ENCODE assay signal across 11 cellular contexts in genomic region chr6:166625356-166625755, GRCh38. TPM values are rescaled to one million over a fixed set of nuclear protein-coding genes. Genes with fewer than 3 reads are reported as not detected.
A peak's percentile ranks its signal among the peaks of the same experiment; 100 is the strongest.
DNase-seq lines count a peak whose midpoint lies in the region; ATAC-seq and TF ChIP-seq lines count a peak whose summit lies in the region.
"Had no signal": no experiment of that assay in that cellular context is flagged by ENCODE, and none has a peak within 500 bp of the region (broad histone marks: within the 10 kb centered on the region; RNA-seq: fewer than 3 reads in every experiment).

No MANE protein-coding gene starts in this region.

- TF ChIP-seq CTCF in WI38 (IDR thresholded peaks at IDR 0.05; ENCODE audit: low read depth, low read length): no peak
- no peak for TF ChIP-seq CTCF in foreskin fibroblast (IDR thresholded peaks at IDR 0.05; ENCODE audit: low read depth, low read length)
- no peak for TF ChIP-seq CTCF in Peyer's patch (IDR thresholded peaks at IDR 0.05)

- peak overlapping the region; percentile 93 for H3K4me3 ChIP-seq in WI38 (ENCODE audit: low read depth, low read length)
- peak overlapping the region; percentile 83 for H3K4me3 ChIP-seq in foreskin fibroblast (ENCODE audit: low read depth in 1 of 2, low read length in 2 of 2)
- H3K4me3 ChIP-seq in skeletal muscle cell (ENCODE audit: low read depth, low read length): peak overlapping the region; percentile 93
- peak overlapping the region in 1 of 4 donors; percentile 70 for H3K4me3 ChIP-seq in Peyer's patch

- H3K27ac ChIP-seq in Peyer's patch: peak overlapping the region in 2 of 4 donors; percentile 73 to 76
- H3K27ac ChIP-seq: 22Rv1 had no signal

- peaks cover 0 to 20% (median 4%) of the 10 kb centered on the region in 4 donors for H3K4me1 ChIP-seq in Peyer's patch

- no peak for TF ChIP-seq POLR2A in Peyer's patch (IDR thresholded peaks at IDR 0.05)

- peak; percentile 10 for DNase-seq in NCI-H2227 (lab: John Stamatoyannopoulos, UW; ENCODE audit: unreplicated experiment)
- DNase-seq in NCI-H2227 treated with DMSO at 0.1 percent for 48 hours (lab: John Stamatoyannopoulos, UW): no peak
- DNase-seq in foreskin fibroblast: peak in 1 of 2 donors; percentile 59
- DNase-seq in skeletal muscle cell (ENCODE audit: low read depth): peak; percentile 66
- no peak for DNase-seq in central memory CD4-positive, alpha-beta T cell
- DNase-seq in Peyer's patch: no peak
- DNase-seq: H9, small intestine had no signal

- no peak for ATAC-seq in HG03280 (IDR thresholded peaks at IDR 0.05; ENCODE audit: unreplicated experiment)

- no peaks in the 10 kb centered on the region for H3K36me3 ChIP-seq in Peyer's patch

- H3K27me3 ChIP-seq in Peyer's patch: no peaks in the 10 kb centered on the region

- H3K9me3 ChIP-seq in Peyer's patch: no peaks in the 10 kb centered on the region

RNA-seq across cellular contexts. Expression of gene RPS6KA2, which starts 1.7 kb away (rescaled TPM):
- total RNA-seq in Peyer's patch: 100 to 1,000 TPM in 1 of 4 donors, 10 to 100 TPM in 3; 12.1 to 116 (median 26.4) TPM

RNA-seq across cellular contexts. Expression of gene RAMACL, which starts 38.9 kb away (rescaled TPM):
- 1 to 10 TPM in 3 of 4 donors, not detected in 1; 1.1 to 1.5 (median 1.1) TPM for total RNA-seq in Peyer's patch

Comparison
In these comparisons a context has a peak if more than half of its experiments do, and no peak if none do; other contexts are left out.
1. DNase-seq: peak in NCI-H2227 (single experiment) and skeletal muscle cell (single experiment); none in NCI-H2227 treated with DMSO at 0.1 percent for 48 hours (single experiment), central memory CD4-positive, alpha-beta T cell (single experiment) and Peyer's patch (0 of 3).